10 cellular contexts compared by ENCODE assay signal in genomic region chr17:17928422-17929386, GRCh38. TPM values are rescaled to one million over a fixed set of nuclear protein-coding genes. Genes with fewer than 3 reads are reported as not detected.
DNase-seq lines count a peak whose midpoint lies in the region; ATAC-seq and TF ChIP-seq lines count a peak whose summit lies in the region.
"Had no signal": no experiment of that assay in that cellular context is flagged by ENCODE, and none has a peak within 500 bp of the region (broad histone marks: within the 10 kb centered on the region; RNA-seq: fewer than 3 reads in every experiment).

No MANE protein-coding gene starts in this region.

- TF ChIP-seq CTCF in glutamatergic neuron (IDR thresholded peaks at IDR 0.05; ENCODE audit: partially characterized antibody, unreplicated experiment) (no peak), type B pancreatic cell (conservative IDR thresholded peaks at IDR 0.05) (no peak)

- H3K9me3 ChIP-seq in adipocyte (ENCODE audit: control insufficient read depth, low read length) = no peaks in the 10 kb centered on the region

- H3K27ac Mint-ChIP-seq in glutamatergic neuron (ENCODE audit: unreplicated experiment) (peak overlapping the region; percentile 78), type B pancreatic cell (peak overlapping the region; percentile 64)

- no peaks in the 10 kb centered on the region for H3K36me3 Mint-ChIP-seq in glutamatergic neuron (ENCODE audit: unreplicated experiment)
- H3K36me3 Mint-ChIP-seq in type B pancreatic cell = no peaks in the 10 kb centered on the region

- DNase-seq in adipocyte (ENCODE audit: low read depth) (no peak), glutamatergic neuron (peak; percentile 39), middle frontal gyrus (ENCODE audit: extremely low spot score, low spot score) (peak; percentile 14), type B pancreatic cell (ENCODE audit: extremely low spot score, unreplicated experiment) (no peak), NCI-H187 (lab: John Stamatoyannopoulos, UW) (no peak)
- DNase-seq: DMS 273 treated with DMSO at 0.1 percent for 48 hours, NCI-H82 had no signal

- H3K27me3 Mint-ChIP-seq in glutamatergic neuron (ENCODE audit: unreplicated experiment) (peaks cover 2% of the 10 kb centered on the region), type B pancreatic cell (no peaks in the 10 kb centered on the region)

- H3K4me1 ChIP-seq in adipocyte (ENCODE audit: control insufficient read depth, insufficient read depth, low read length) = peaks cover 51% of the 10 kb centered on the region

- H3K9me3 Mint-ChIP-seq in glutamatergic neuron (ENCODE audit: unreplicated experiment) = no peaks in the 10 kb centered on the region
- no peaks in the 10 kb centered on the region for H3K9me3 Mint-ChIP-seq in type B pancreatic cell

- ATAC-seq in HG03571 (IDR thresholded peaks at IDR 0.05; ENCODE audit: unreplicated experiment) (no peak), HG03469 (IDR thresholded peaks at IDR 0.05; ENCODE audit: unreplicated experiment) (no peak)

- H3K4me1 Mint-ChIP-seq in glutamatergic neuron (ENCODE audit: low read depth, unreplicated experiment) (peaks cover 16% of the 10 kb centered on the region), type B pancreatic cell (ENCODE audit: unreplicated experiment) (peaks cover 50% of the 10 kb centered on the region)

- no peaks in the 10 kb centered on the region for H3K27me3 ChIP-seq in adipocyte (replicated peaks; ENCODE audit: control insufficient read depth, insufficient read depth, low read length)
- H3K27me3 ChIP-seq: hepatocyte had no signal

- H3K36me3 ChIP-seq in adipocyte (ENCODE audit: control insufficient read depth, insufficient read depth, low read length, severe bottlenecking) = no peaks in the 10 kb centered on the region

- H3K9ac ChIP-seq in adipocyte (ENCODE audit: low read length) = peak overlapping the region; percentile 46

- no peak overlapping the region for H3K4me3 ChIP-seq in adipocyte (ENCODE audit: low read length)
- H3K4me3 ChIP-seq: hepatocyte had no signal

- H3K4me3 Mint-ChIP-seq in glutamatergic neuron (ENCODE audit: unreplicated experiment) (no peak overlapping the region), type B pancreatic cell (no peak overlapping the region)

RNA-seq across cellular contexts. Expression of gene TOM1L2, which starts 43.5 kb away (rescaled TPM):
- 62.8 TPM for total RNA-seq in glutamatergic neuron (ENCODE audit: unreplicated experiment)
- total RNA-seq in type B pancreatic cell (ENCODE audit: low replicate concordance) = 62.5 and 107 TPM in 2 replicates

RNA-seq across cellular contexts. Expression of gene DRC3, which starts 44.0 kb away (rescaled TPM):
- total RNA-seq in glutamatergic neuron (ENCODE audit: unreplicated experiment) (0.29 TPM), type B pancreatic cell (ENCODE audit: low replicate concordance) (3.4 and 8.9 TPM in 2 replicates)

Comparison
In these comparisons a context has a peak if more than half of its experiments do, and no peak if none do; other contexts are left out.
1. DNase-seq: peak in glutamatergic neuron (single experiment) and middle frontal gyrus (single experiment); none in adipocyte (single experiment), type B pancreatic cell (single experiment) and NCI-H187 (0 of 2).